19 cellular contexts compared by ENCODE assay signal in genomic region chr1:93770640-93771039, GRCh38.
DNase-seq lines count a peak whose midpoint lies in the region; ATAC-seq and TF ChIP-seq lines count a peak whose summit lies in the region.
"Had no signal": no experiment of that assay in that cellular context is flagged by ENCODE, and none has a peak within 500 bp of the region (broad histone marks: within the 10 kb centered on the region; RNA-seq: fewer than 3 reads in every experiment).

No MANE protein-coding gene starts in this region.

- no peak overlapping the region for H3K4me3 ChIP-seq in fibroblast of the aortic adventitia (ENCODE audit: low read depth, low read length)
- H3K4me3 ChIP-seq: hepatocyte, psoas muscle, smooth muscle cell had no signal

- no peak for TF ChIP-seq CTCF in fibroblast of the aortic adventitia (IDR thresholded peaks at IDR 0.05; ENCODE audit: insufficient read depth, low read length)

- in situ Hi-C loops in ACHN (cut with HindIII; ENCODE audit: low pct_ligation_motif_present, low pct_unique_long_range_greater_than_20kb, low sequenced_read_pairs), result no loop called here
- in situ Hi-C loops in SK-MEL-5 (cut with HindIII; ENCODE audit: low pct_unique_long_range_greater_than_20kb, low sequenced_read_pairs), result no loop called here

- DNase-seq in ACHN (peak; percentile 9), HT-29 (ENCODE audit: low spot score) (peak; percentile 15), SK-MEL-5 (ENCODE audit: low read depth, low spot score) (peak; percentile 12), fibroblast of the aortic adventitia (ENCODE audit: low read depth) (peak; percentile 38), NCI-H2227 (lab: John Stamatoyannopoulos, UW; ENCODE audit: unreplicated experiment) (no peak)
- DNase-seq: activated CD4-positive, alpha-beta T cell treated with anti-CD3 and anti-CD28 coated beads, Interleukin-2, amount 10 ng/mL, durations not matched to agents 7 days and 5 days; activated gamma-delta T cell treated with Interleukin-2 at 50 U/mL for 16 hours; effector CD8-positive, alpha-beta T cell; kidney; mesenchymal stem cell; NCI-H1694; psoas muscle; stimulated activated CD4-positive, alpha-beta T cell treated with anti-CD3 and anti-CD28 coated beads, Interleukin-4, amount 100 ng/mL, for 24 hours had no signal

- no peak for ATAC-seq in GM21526 (IDR thresholded peaks at IDR 0.05; ENCODE audit: low FRiP score, unreplicated experiment)
- ATAC-seq in HG02981 (IDR thresholded peaks at IDR 0.05; ENCODE audit: unreplicated experiment), result no peak
- no peak for ATAC-seq in HG03139 (IDR thresholded peaks at IDR 0.05; ENCODE audit: unreplicated experiment)
- ATAC-seq: HCT116, psoas muscle had no signal
